8 cellular contexts compared by ENCODE assay signal in genomic region chr19:52535336-52535830, GRCh38. TPM values are rescaled to one million over a fixed set of nuclear protein-coding genes. Genes with fewer than 3 reads are reported as not detected.
DNase-seq lines count a peak whose midpoint lies in the region; ATAC-seq and TF ChIP-seq lines count a peak whose summit lies in the region.
"Not testable (repeated sequence)": the region's sequence is repeated elsewhere in the genome, so short reads cannot be mapped to it uniquely, and the experiment has no call there.

No MANE protein-coding gene starts in this region.

- not testable (repeated sequence) for H3K9me3 ChIP-seq in CD4-positive, alpha-beta T cell (ENCODE audit: control insufficient read depth, low read length); esophagus muscularis mucosa; stomach smooth muscle (ENCODE audit: control insufficient read depth in 2 of 2, low read length in 2 of 2)

- peaks cover 56% of the 10 kb centered on the region for H3K36me3 Mint-ChIP-seq in CD4-positive, alpha-beta T cell (ENCODE audit: low read depth)
- peaks cover 69% of the 10 kb centered on the region for H3K36me3 Mint-ChIP-seq in T-helper 2 cell treated with Interferon-gamma antibody and Interleukin-4, amounts not matched to agents 5 μg/mL and 100 μg/mL, for 36 hours (ENCODE audit: low read depth)
- peaks cover 53% of the 10 kb centered on the region for H3K36me3 Mint-ChIP-seq in activated naive CD8-positive, alpha-beta T cell treated with anti-CD3 and anti-CD28 coated beads, Interleukin-2, amount 50 U/mL, for 24 hours (ENCODE audit: low read depth)

- H3K27ac Mint-ChIP-seq in CD4-positive, alpha-beta T cell, result peak overlapping the region; percentile 69
- peak overlapping the region; percentile 92 for H3K27ac Mint-ChIP-seq in T-helper 2 cell treated with Interferon-gamma antibody and Interleukin-4, amounts not matched to agents 5 μg/mL and 100 μg/mL, for 36 hours
- peak overlapping the region; percentile 90 for H3K27ac Mint-ChIP-seq in activated naive CD8-positive, alpha-beta T cell treated with anti-CD3 and anti-CD28 coated beads, Interleukin-2, amount 50 U/mL, for 24 hours

- ATAC-seq in CD4-positive, alpha-beta T cell (ENCODE audit: poor library complexity), result peak; percentile 11
- peak; percentile 9 for ATAC-seq in HG02885 (IDR thresholded peaks at IDR 0.05; ENCODE audit: poor library complexity, unreplicated experiment)
- ATAC-seq in activated naive CD8-positive, alpha-beta T cell treated with anti-CD3 and anti-CD28 coated beads, Interleukin-2, amount 50 U/mL, for 24 hours, result not testable (repeated sequence)
- peak; percentile 3 for ATAC-seq in omental fat pad (ENCODE audit: low FRiP score)

- not testable (repeated sequence) for TF ChIP-seq POLR2A in esophagus muscularis mucosa (IDR thresholded peaks at IDR 0.05; ENCODE audit: low read depth)

- intact Hi-C loops in CD4-positive, alpha-beta T cell (cut with DNase I, micrococcal nuclease), result loop anchor here (1.0 to 10.0 kb wide), 3 partner anchors 8 to 271 kb away; partner anchors contain the start of genes ZNF701 (in 1 of the 2), ZNF766 (in 1 of the 2) and ZNF808 (in 1 of the 2)
- intact Hi-C loops in esophagus muscularis mucosa (cut with DNase I), result not testable (repeated sequence)

- H3K4me1 Mint-ChIP-seq in CD4-positive, alpha-beta T cell (ENCODE audit: low read depth), result peaks cover 23% of the 10 kb centered on the region
- peaks cover 17% of the 10 kb centered on the region for H3K4me1 Mint-ChIP-seq in T-helper 2 cell treated with Interferon-gamma antibody and Interleukin-4, amounts not matched to agents 5 μg/mL and 100 μg/mL, for 36 hours (ENCODE audit: low read depth)
- H3K4me1 Mint-ChIP-seq in activated naive CD8-positive, alpha-beta T cell treated with anti-CD3 and anti-CD28 coated beads, Interleukin-2, amount 50 U/mL, for 24 hours, result peaks cover 26% of the 10 kb centered on the region

- not testable (repeated sequence) for TF ChIP-seq EP300 in esophagus muscularis mucosa (IDR thresholded peaks at IDR 0.05)

- TF ChIP-seq CTCF in CD4-positive, alpha-beta T cell (IDR thresholded peaks at IDR 0.05); esophagus muscularis mucosa (IDR thresholded peaks at IDR 0.05); omental fat pad (IDR thresholded peaks at IDR 0.05): not testable (repeated sequence)

- POLR2A ChIA-PET in CD4-positive, alpha-beta T cell (lab: Charles Lee), result not testable (repeated sequence)

- not testable (repeated sequence) for H3K27me3 Mint-ChIP-seq in CD4-positive, alpha-beta T cell; T-helper 2 cell treated with Interferon-gamma antibody and Interleukin-4, amounts not matched to agents 5 μg/mL and 100 μg/mL, for 36 hours (ENCODE audit: low read depth); activated naive CD8-positive, alpha-beta T cell treated with anti-CD3 and anti-CD28 coated beads, Interleukin-2, amount 50 U/mL, for 24 hours

- peak overlapping the region; percentile 62 to 80 (median 65) for H3K4me3 ChIP-seq in esophagus muscularis mucosa
- H3K4me3 ChIP-seq in stomach smooth muscle (ENCODE audit: low read length in 2 of 2), result peak overlapping the region; percentile 80

- peak overlapping the region in 1 of 2 donors; percentile 23 for H3K9ac ChIP-seq in stomach smooth muscle (ENCODE audit: low read length in 2 of 2)

- not testable (repeated sequence) for H3K9me3 Mint-ChIP-seq in CD4-positive, alpha-beta T cell
- H3K9me3 Mint-ChIP-seq in T-helper 2 cell treated with Interferon-gamma antibody and Interleukin-4, amounts not matched to agents 5 μg/mL and 100 μg/mL, for 36 hours, result peaks cover 44% of the 10 kb centered on the region
- H3K9me3 Mint-ChIP-seq in activated naive CD8-positive, alpha-beta T cell treated with anti-CD3 and anti-CD28 coated beads, Interleukin-2, amount 50 U/mL, for 24 hours, result peaks cover 14% of the 10 kb centered on the region

- H3K4me3 Mint-ChIP-seq in CD4-positive, alpha-beta T cell, result peak overlapping the region; percentile 91
- peak overlapping the region; percentile 85 for H3K4me3 Mint-ChIP-seq in T-helper 2 cell treated with Interferon-gamma antibody and Interleukin-4, amounts not matched to agents 5 μg/mL and 100 μg/mL, for 36 hours
- peak overlapping the region; percentile 85 for H3K4me3 Mint-ChIP-seq in activated naive CD8-positive, alpha-beta T cell treated with anti-CD3 and anti-CD28 coated beads, Interleukin-2, amount 50 U/mL, for 24 hours

- H3K27me3 ChIP-seq in CD4-positive, alpha-beta T cell (ENCODE audit: control insufficient read depth, insufficient read depth, low read length); esophagus muscularis mucosa; stomach smooth muscle (ENCODE audit: control insufficient read depth in 1 of 2, insufficient read depth in 2 of 2, low read length in 2 of 2): not testable (repeated sequence)

- 2% methylated on average over 15 of the region's 18 CpGs for WGBS in esophagus muscularis mucosa

- peak overlapping the region; percentile 35 for H3K27ac ChIP-seq in CD4-positive, alpha-beta T cell (ENCODE audit: low read depth, low read length)
- H3K27ac ChIP-seq in esophagus muscularis mucosa (replicated peaks in 1 of 4), result peak overlapping the region; percentile 69 to 91 (median 84)
- H3K27ac ChIP-seq in stomach smooth muscle (ENCODE audit: low read length), result not testable (repeated sequence)

- H3K36me3 ChIP-seq in esophagus muscularis mucosa, result peaks cover 5 to 19% (median 5%) of the 10 kb centered on the region in 4 donors
- H3K36me3 ChIP-seq in stomach smooth muscle (ENCODE audit: control insufficient read depth in 2 of 2, insufficient read depth in 2 of 2, low read length in 2 of 2), result not testable (repeated sequence)

- H3K4me1 ChIP-seq in esophagus muscularis mucosa (peaks cover 8 to 22% (median 15%) of the 10 kb centered on the region in 4 donors), stomach smooth muscle (ENCODE audit: control insufficient read depth, insufficient read depth, low read length) (peaks cover 10% of the 10 kb centered on the region)

- peak in 2 of 10 experiments; percentile 4 to 11 for DNase-seq in CD4-positive, alpha-beta T cell
- not testable (repeated sequence) for DNase-seq in T-helper 2 cell treated with Interferon-gamma antibody and Interleukin-4, amounts not matched to agents 5 μg/mL and 100 μg/mL, for 36 hours (ENCODE audit: low spot score); esophagus muscularis mucosa (ENCODE audit: extremely low spot score); omental fat pad (ENCODE audit: low spot score)
- peak; percentile 22 for DNase-seq in activated naive CD8-positive, alpha-beta T cell treated with anti-CD3 and anti-CD28 coated beads, Interleukin-2, amount 50 U/mL, for 24 hours
- peak; percentile 82 for DNase-seq in islet precursor cell

- CTCF ChIA-PET in CD4-positive, alpha-beta T cell (lab: Charles Lee), result not testable (repeated sequence)

RNA-seq across cellular contexts. Expression of gene ZNF808, which starts 7.9 kb away (rescaled TPM):
- 10 to 100 TPM; 13.4 to 15.3 TPM for total RNA-seq in CD4-positive, alpha-beta T cell
- total RNA-seq in esophagus muscularis mucosa (10 to 100 TPM; 11.3 to 18.7 (median 14.2) TPM), omental fat pad (10 to 100 TPM; 15.1 to 47.6 (median 17.6) TPM)

RNA-seq across cellular contexts. Expression of gene ZNF701, which starts 34.7 kb away (rescaled TPM):
- total RNA-seq in CD4-positive, alpha-beta T cell, result 1 to 10 TPM; 7.9 to 8.2 TPM
- total RNA-seq in esophagus muscularis mucosa (10 to 100 TPM in 2 of 4 donors, 1 to 10 TPM in 2; 7.8 to 13.3 (median 10.1) TPM), omental fat pad (10 to 100 TPM in 3 of 4 donors, 1 to 10 TPM in 1; 8.6 to 24.6 (median 10.2) TPM)
